Comparison of ENCODE assay signal across 1 cellular context in genomic region chr16:58225965-58226602, GRCh38.
TF ChIP-seq lines count a peak whose summit lies in the region.

No MANE protein-coding gene starts in this region.

TF ChIP-seq in HepG2, 621 proteins besides CTCF, POLR2A, EP300 and RAD21 (continued from another document):
- 0 out of 2 replicates have a peak, but pooled peaks have one; percentile 32 for TF ChIP-seq NFYC (CRISPR knock-in tag; IDR thresholded peaks at IDR 0.05)
- TF ChIP-seq NR2F6 (IDR thresholded peaks at IDR 0.05) = no peak
- no peak for TF ChIP-seq NR2F6 (CRISPR knock-in tag; IDR thresholded peaks at IDR 0.05)
- no peak for TF ChIP-seq MYPOP (CRISPR knock-in tag; IDR thresholded peaks at IDR 0.05)
- TF ChIP-seq MNT (IDR thresholded peaks at IDR 0.05) = no peak
- TF ChIP-seq MEIS1 (CRISPR knock-in tag; IDR thresholded peaks at IDR 0.05; ENCODE audit: borderline replicate concordance) = no peak
- TF ChIP-seq ZFP36L1 (CRISPR knock-in tag; IDR thresholded peaks at IDR 0.05) = no peak
- no peak for TF ChIP-seq GMEB1 (CRISPR knock-in tag; IDR thresholded peaks at IDR 0.05; ENCODE audit: borderline replicate concordance)
- TF ChIP-seq NFIC (IDR thresholded peaks at IDR 0.05; ENCODE audit: low read length) = no peak
- TF ChIP-seq ATF7 (IDR thresholded peaks at IDR 0.05) = peak; percentile 79
- TF ChIP-seq ATF7 (CRISPR knock-in tag; IDR thresholded peaks at IDR 0.05) = no peak
- no peak for TF ChIP-seq TAF1 (CRISPR knock-in tag; IDR thresholded peaks at IDR 0.05)
- TF ChIP-seq ZNF329 (CRISPR knock-in tag; IDR thresholded peaks at IDR 0.05; ENCODE audit: low read depth) = peak; percentile 91
- TF ChIP-seq ZNF451 (CRISPR knock-in tag; IDR thresholded peaks at IDR 0.05) = no peak
- TF ChIP-seq CREM (IDR thresholded peaks at IDR 0.05) = no peak
- no peak for TF ChIP-seq CREM (CRISPR knock-in tag; IDR thresholded peaks at IDR 0.05)
- no peak for TF ChIP-seq FOXA1 (IDR thresholded peaks at IDR 0.05)
- TF ChIP-seq FOXA1 (CRISPR knock-in tag; IDR thresholded peaks at IDR 0.05) = no peak
- no peak for TF ChIP-seq ZNF576 (CRISPR knock-in tag; IDR thresholded peaks at IDR 0.05)
- no peak for TF ChIP-seq CEBPG (CRISPR knock-in tag; IDR thresholded peaks at IDR 0.05)
TF ChIP-seq in HepG2: peak in this region for 4.
